1 cellular context compared by ENCODE assay signal in the genomic region with DNA sequence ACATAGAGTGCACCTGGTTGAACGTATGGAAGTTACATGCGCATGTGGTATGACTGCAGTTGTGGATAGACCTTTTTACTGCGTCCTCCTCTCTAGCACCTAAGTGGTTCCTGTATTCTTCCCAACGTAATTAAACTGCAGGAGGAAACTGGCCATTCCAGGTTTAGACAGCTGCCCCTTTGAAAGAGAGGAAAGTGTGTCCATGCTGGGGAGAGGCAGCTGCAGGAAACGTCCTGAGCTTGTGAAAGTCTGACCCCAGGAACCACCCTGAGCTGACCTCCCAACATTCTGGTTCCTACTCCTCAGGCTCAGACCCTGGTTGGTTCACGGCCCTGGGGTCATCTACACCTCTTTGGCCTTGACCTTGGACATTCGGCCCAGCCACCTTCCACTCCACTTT.
TF ChIP-seq lines count a peak whose summit lies in the region.

No MANE protein-coding gene starts in this region.

TF ChIP-seq in H1, 55 proteins besides CTCF, POLR2A, EP300 and RAD21:
- TF ChIP-seq TAF1 (IDR thresholded peaks at IDR 0.05; ENCODE audit: low read depth, low read length), result no peak
